ENCODE assay signal across 7 cellular contexts in the genomic region with DNA sequence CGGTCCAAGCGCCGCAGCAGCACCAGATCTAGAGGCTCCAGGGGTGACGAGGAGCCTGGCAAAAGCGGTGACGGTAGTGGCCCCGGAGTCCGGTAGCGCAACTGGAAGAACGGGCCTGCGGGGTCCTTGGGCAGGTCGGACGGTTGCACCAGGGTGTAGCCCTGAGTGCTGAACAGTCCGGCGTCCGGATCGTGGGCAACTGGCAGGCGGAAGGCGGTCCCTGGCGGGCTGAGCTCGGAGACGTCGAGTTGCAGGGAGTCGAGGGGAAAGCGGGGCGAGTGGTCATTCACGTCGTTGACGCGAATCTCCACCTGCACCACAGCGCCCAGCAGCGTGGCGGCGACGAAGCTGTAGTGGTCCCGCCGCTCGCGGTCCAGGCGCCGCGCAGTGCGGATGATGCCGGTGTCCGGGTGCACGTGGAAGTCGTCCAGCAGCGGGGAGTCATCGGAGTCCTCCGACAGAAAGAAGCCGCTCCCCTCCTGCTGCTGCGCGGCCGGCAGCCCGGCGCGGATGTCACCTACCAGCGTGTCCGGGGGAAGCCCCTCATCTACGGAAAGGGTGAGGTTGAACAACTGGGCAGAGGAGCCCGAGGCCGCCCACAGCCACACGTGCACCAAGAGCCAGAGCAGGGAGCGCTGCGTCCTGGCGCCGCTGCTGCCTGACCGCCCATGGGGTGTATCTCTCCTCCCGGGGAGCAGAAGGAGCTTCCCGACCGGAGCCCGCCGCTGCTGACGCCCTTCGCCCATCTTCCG. TPM values are rescaled to one million over a fixed set of nuclear protein-coding genes. Genes with fewer than 3 reads are reported as not detected.
DNase-seq lines count a peak whose midpoint lies in the region; ATAC-seq and TF ChIP-seq lines count a peak whose summit lies in the region.

No MANE protein-coding gene starts in this region.

- ATAC-seq in GM18867 (IDR thresholded peaks at IDR 0.05; ENCODE audit: unreplicated experiment) (peak; percentile 56), T-helper 17 cell (peak; percentile 49)

- H3K4me3 Mint-ChIP-seq in HFFc6: peak overlapping the region; percentile 37; the same call in 1 of the 2 replicates
- peak overlapping the region; percentile 84 for H3K4me3 Mint-ChIP-seq in T-helper 17 cell
- H3K4me3 Mint-ChIP-seq in glutamatergic neuron (ENCODE audit: unreplicated experiment): no peak overlapping the region

- peaks cover 3% of the 10 kb centered on the region for H3K9me3 ChIP-seq in T-helper 17 cell (ENCODE audit: control insufficient read depth, low read length, poor library complexity, severe bottlenecking)

- H3K9me3 Mint-ChIP-seq in HFFc6: no peaks in the 10 kb centered on the region
- peaks cover 13% of the 10 kb centered on the region for H3K9me3 Mint-ChIP-seq in glutamatergic neuron (ENCODE audit: unreplicated experiment)

- TF ChIP-seq CTCF in HFFc6 (IDR thresholded peaks at IDR 0.05) (no peak), glutamatergic neuron (IDR thresholded peaks at IDR 0.05; ENCODE audit: partially characterized antibody, unreplicated experiment) (no peak)

- no peaks in the 10 kb centered on the region for H3K36me3 Mint-ChIP-seq in HFFc6 (ENCODE audit: low read depth)
- H3K36me3 Mint-ChIP-seq in T-helper 17 cell (ENCODE audit: low read depth): peaks cover 6% of the 10 kb centered on the region
- no peaks in the 10 kb centered on the region for H3K36me3 Mint-ChIP-seq in glutamatergic neuron (ENCODE audit: unreplicated experiment)

- H3K4me1 Mint-ChIP-seq in HFFc6 (ENCODE audit: low read depth) (no peaks in the 10 kb centered on the region; the same call in 1 of the 2 replicates), T-helper 17 cell (peaks cover 11% of the 10 kb centered on the region), glutamatergic neuron (ENCODE audit: low read depth, unreplicated experiment) (peaks cover 7% of the 10 kb centered on the region)

- no peak overlapping the region for H3K27ac Mint-ChIP-seq in HFFc6
- H3K27ac Mint-ChIP-seq in T-helper 17 cell: no peak overlapping the region
- peak overlapping the region; percentile 95 for H3K27ac Mint-ChIP-seq in glutamatergic neuron (ENCODE audit: unreplicated experiment)

- H3K27me3 Mint-ChIP-seq in HFFc6 (ENCODE audit: insufficient read depth) (peaks cover 5% of the 10 kb centered on the region; the same call in 1 of the 2 replicates), T-helper 17 cell (peaks cover 42% of the 10 kb centered on the region), glutamatergic neuron (ENCODE audit: unreplicated experiment) (peaks cover 17% of the 10 kb centered on the region)

- DNase-seq in HFFc6: no peak
- DNase-seq in T-helper 17 cell: no peak
- peak; percentile 59 for DNase-seq in glutamatergic neuron
- peak; percentile 90 for DNase-seq in retina
- no peak for DNase-seq in dedifferentiated amniotic fluid mesenchymal stem cell (ENCODE audit: extremely low spot score)
- DNase-seq in RPMI8226: no peak

RNA-seq across cellular contexts. Expression of a gene that starts 0.8 kb away (rescaled TPM):
- not detected for total RNA-seq in HFFc6 (2021; fragmentation: NEBNext Ultra II Directional; extraction: Animal tissue kit (Norgen Biotek cat#: 25700))
- total RNA-seq in T-helper 17 cell (under 1 TPM; 0.12 to 0.21 TPM), glutamatergic neuron (ENCODE audit: unreplicated experiment) (97.4 TPM)

RNA-seq across cellular contexts. Expression of a gene that starts 59.4 kb away (rescaled TPM):
- total RNA-seq in HFFc6 (2021; fragmentation: NEBNext Ultra II Directional; extraction: Animal tissue kit (Norgen Biotek cat#: 25700)): 100 to 1,000 TPM in 1 of 6 experiments, 10 to 100 TPM in 5; 93.8 to 101 (median 95.3) TPM
- total RNA-seq in T-helper 17 cell (10 to 100 TPM; 42.5 to 49.7 TPM), glutamatergic neuron (ENCODE audit: unreplicated experiment) (79.7 TPM)

Comparison
In these comparisons a context has a peak if more than half of its experiments do, and no peak if none do; other contexts are left out.
1. DNase-seq: peak in glutamatergic neuron (single experiment) and retina (single experiment); none in HFFc6 (single experiment), T-helper 17 cell (0 of 3), dedifferentiated amniotic fluid mesenchymal stem cell (single experiment) and RPMI8226 (single experiment).
2. RNA of a gene that starts 0.8 kb away (total RNA-seq): 97.4 TPM in glutamatergic neuron (single experiment); 0.12 to 0.21 TPM in T-helper 17 cell and not detected in HFFc6; every median in the first group is over 10 times any median in the second.